Comparison of ENCODE assay signal across 28 cellular contexts in the genomic region with DNA sequence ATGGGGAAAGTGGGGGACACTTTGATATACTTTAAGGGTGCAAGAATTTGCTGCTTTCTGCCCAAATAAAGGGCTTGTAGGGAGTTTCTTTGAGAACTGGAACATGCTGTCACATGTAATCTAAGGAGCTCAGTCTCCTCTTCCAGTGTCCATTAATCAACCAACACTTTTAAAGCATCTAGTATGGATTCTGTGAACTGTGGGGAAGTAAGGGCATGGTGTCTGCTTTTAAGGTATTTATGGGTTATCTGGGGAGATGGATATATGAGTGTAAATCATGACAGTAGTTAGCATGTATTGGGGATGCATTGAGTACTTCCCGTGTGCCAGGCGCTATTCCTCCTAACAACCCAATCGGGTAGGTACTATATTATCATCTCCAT.
DNase-seq lines count a peak whose midpoint lies in the region; ATAC-seq, FAIRE-seq and TF ChIP-seq lines count a peak whose summit lies in the region.
"Had no signal": no experiment of that assay in that cellular context is flagged by ENCODE, and none has a peak within 500 bp of the region (broad histone marks: within the 10 kb centered on the region; RNA-seq: fewer than 3 reads in every experiment).

No MANE protein-coding gene starts in this region.

- no peak for FAIRE-seq in K562 (lab: Jason Lieb, UNC)
- FAIRE-seq: H54 had no signal

- peak overlapping the region; percentile 78; the same call in 1 of the 2 replicates for H3K14ac ChIP-seq in H9 (ENCODE audit: insufficient read depth, low read length)

- no peak overlapping the region for H3K18ac ChIP-seq in H9 (ENCODE audit: insufficient read length, low read depth, low read length)

- no peaks in the 10 kb centered on the region for H3K27me3 Mint-ChIP-seq in H9 (ENCODE audit: low read depth)
- H3K27me3 Mint-ChIP-seq: activated CD8-positive, alpha-beta memory T cell treated with anti-CD3 and anti-CD28 coated beads, Interleukin-2, amount 10 ng/mL, durations not matched to agents 7 days and 5 days; activated T-helper 17 cell treated with anti-CD3 and anti-CD28 coated beads, Interleukin-2, amount 50 U/mL, for 72 hours; CD8-positive, alpha-beta memory T cell had no signal

- no peak overlapping the region for H3K4ac ChIP-seq in H9 (ENCODE audit: low read depth, low read length)

- H2BK15ac ChIP-seq in H9 (ENCODE audit: low read depth, low read length): no peak overlapping the region

- no peak overlapping the region for H2AFZ ChIP-seq in H9 (ENCODE audit: low read length)
- H2AFZ ChIP-seq in K562 (ENCODE audit: low read depth, low read length): peak overlapping the region; percentile 62; the same call in 1 of the 2 replicates
- peak overlapping the region; percentile 45 for H2AFZ ChIP-seq in parathyroid adenoma

- peaks cover 42 to 44% of the 10 kb centered on the region in 2 experiments for H3K4me1 Mint-ChIP-seq in H9
- H3K4me1 Mint-ChIP-seq: activated T-helper 17 cell treated with anti-CD3 and anti-CD28 coated beads, Interleukin-2, amount 50 U/mL, for 72 hours; CD8-positive, alpha-beta memory T cell; stimulated activated naive CD8-positive, alpha-beta T cell treated with anti-CD3 and anti-CD28 coated beads, Interleukin-15, amount 100 ng/mL, for 72 hours had no signal

- H3K27ac Mint-ChIP-seq in H9: peak overlapping the region in 2 of 3 experiments; percentile 97 to 98; a peak in 6 of 7 replicates
- H3K27ac Mint-ChIP-seq: activated CD8-positive, alpha-beta memory T cell treated with anti-CD3 and anti-CD28 coated beads, Interleukin-2, amount 10 ng/mL, durations not matched to agents 7 days and 5 days; activated T-helper 17 cell treated with anti-CD3 and anti-CD28 coated beads, Interleukin-2, amount 50 U/mL, for 72 hours; CD8-positive, alpha-beta memory T cell; stimulated activated naive CD8-positive, alpha-beta T cell treated with anti-CD3 and anti-CD28 coated beads, Interleukin-15, amount 100 ng/mL, for 72 hours had no signal

- peaks cover 2 to 8% (median 7%) of the 10 kb centered on the region in 3 experiments; a peak in 4 of 7 replicates for H3K36me3 Mint-ChIP-seq in H9 (ENCODE audit: insufficient read depth in 1 of 3, low read depth in 3 of 3)
- H3K36me3 Mint-ChIP-seq: CD8-positive, alpha-beta memory T cell had no signal

- intact Hi-C loops in K562 (cut with micrococcal nuclease) (no loop called here), sciatic nerve (cut with DNase I) (no loop called here)

- no peaks in the 10 kb centered on the region for H3K79me1 ChIP-seq in H9 (ENCODE audit: insufficient read depth, low read depth, low read length, poor library complexity, severe bottlenecking)

- H2BK20ac ChIP-seq in H9 (ENCODE audit: low read depth, low read length, poor library complexity, severe bottlenecking): no peak overlapping the region

- no peaks in the 10 kb centered on the region for H3K9me3 ChIP-seq in H9 (ENCODE audit: control insufficient read depth, low read depth, low read length)
- H3K9me3 ChIP-seq in K562 (replicated peaks; ENCODE audit: control insufficient read depth, insufficient read depth, low read depth, low read length): no peaks in the 10 kb centered on the region
- H3K9me3 ChIP-seq in iPS-20b (ENCODE audit: insufficient read depth, low read depth, low read length): no peaks in the 10 kb centered on the region
- no peaks in the 10 kb centered on the region for H3K9me3 ChIP-seq in parathyroid adenoma (ENCODE audit: control insufficient read depth, low read length)
- 0 out of 2 replicates have a peak, but pooled peaks cover 9% of the 10 kb centered on the region for H3K9me3 ChIP-seq in SJCRH30 (replicated peaks)
- H3K9me3 ChIP-seq: Peyer's patch, right lobe of liver, vagina had no signal

- H3K23ac ChIP-seq in H9 (ENCODE audit: insufficient read length, low read depth, low read length): no peak overlapping the region

- H3K27me3 ChIP-seq in H9 (ENCODE audit: insufficient read depth, low read length) (no peaks in the 10 kb centered on the region), K562 (ENCODE audit: control insufficient read depth in 2 of 2, insufficient read depth in 2 of 2, low read length in 2 of 2) (peaks cover 0 to 14% of the 10 kb centered on the region in 2 experiments; a peak in 2 of 5 replicates), iPS-20b (ENCODE audit: insufficient read depth, low read length) (no peaks in the 10 kb centered on the region), parathyroid adenoma (ENCODE audit: control insufficient read depth, insufficient read depth, low read length) (peaks cover 3% of the 10 kb centered on the region), SJCRH30 (no peaks in the 10 kb centered on the region)
- H3K27me3 ChIP-seq: dorsolateral prefrontal cortex, esophagus muscularis mucosa, Peyer's patch, right lobe of liver, vagina had no signal

- H2BK12ac ChIP-seq in H9 (ENCODE audit: insufficient read length, low read depth, low read length): no peak overlapping the region

- H3K56ac ChIP-seq in H9 (ENCODE audit: insufficient read length, low read depth, low read length): no peak overlapping the region

- no peak overlapping the region for H4K8ac ChIP-seq in H9 (replicated peaks; ENCODE audit: insufficient read length, low read depth, low read length)

- TF ChIP-seq RAD21 in K562 (CRISPR knock-in tag; conservative IDR thresholded peaks at IDR 0.05 in 1 of 2, IDR thresholded peaks at IDR 0.05 in 1 of 2): no peak

- WGBS in H9 (ENCODE audit: extremely low coverage, insufficient read length, low lambda C conversion rate): no CpG with 5 or more reads among the region's 3 CpGs
- 27% methylated on average over 3 of the region's 3 CpGs for WGBS in K562 (ENCODE audit: insufficient coverage, low coverage, missing lambda C conversion rate)

- no peaks in the 10 kb centered on the region for H4K20me1 ChIP-seq in H9 (ENCODE audit: control insufficient read depth, insufficient read depth, insufficient read length)
- no peaks in the 10 kb centered on the region for H4K20me1 ChIP-seq in K562 (replicated peaks; ENCODE audit: control insufficient read depth, insufficient read depth, low read length)

- H3K9ac ChIP-seq in H9 (ENCODE audit: extremely low read depth, insufficient read length, low read length): no peak overlapping the region
- H3K9ac ChIP-seq in K562 (ENCODE audit: insufficient read depth in 1 of 2, low read depth in 2 of 2, low read length in 2 of 2): no peak overlapping the region
- peak overlapping the region; percentile 64; the same call in 1 of the 2 replicates for H3K9ac ChIP-seq in iPS-20b (ENCODE audit: low read depth, low read length)
- no peak overlapping the region for H3K9ac ChIP-seq in parathyroid adenoma

- no peak overlapping the region for H3K4me3 ChIP-seq in K562
- H3K4me3 ChIP-seq in iPS-20b (ENCODE audit: low read length): peak overlapping the region; percentile 45; the same call in 1 of the 2 replicates
- no peak overlapping the region for H3K4me3 ChIP-seq in parathyroid adenoma (ENCODE audit: low read depth, low read length)
- H3K4me3 ChIP-seq in SJCRH30: no peak overlapping the region
- H3K4me3 ChIP-seq: dorsolateral prefrontal cortex, esophagus muscularis mucosa, right lobe of liver, SK-N-MC, vagina had no signal

- CTCF ChIA-PET in K562 (lab: Yijun Ruan, JAX; ENCODE audit: low intra/inter-chr PET ratio): no interaction called here

- no peak for DNase-seq in H9
- no peak for DNase-seq in K562 (ENCODE audit: extremely low read depth in 1 of 4, low spot score in 3 of 4)
- DNase-seq in nucleus accumbens (lab: John Stamatoyannopoulos, UW): no peak
- no peak for DNase-seq in sciatic nerve (ENCODE audit: low spot score)
- DNase-seq in SJCRH30: no peak
- DNase-seq: activated CD4-positive, alpha-beta T cell treated with anti-CD3 and anti-CD28 coated beads for 1 hour; activated CD8-positive, alpha-beta memory T cell treated with anti-CD3 and anti-CD28 coated beads, Interleukin-2, amount 10 ng/mL, durations not matched to agents 7 days and 5 days; CD8-positive, alpha-beta memory T cell; dorsolateral prefrontal cortex; EL; KBM-7; midbrain; NCI-H748 treated with DMSO at 0.1 percent for 48 hours; occipital lobe; right lobe of liver; stimulated activated CD4-positive, alpha-beta T cell treated with anti-CD3 and anti-CD28 coated beads, Interleukin-2, amount 100 ng/mL, for 24 hours; stimulated activated naive CD8-positive, alpha-beta T cell treated with anti-CD3 and anti-CD28 coated beads, Interleukin-15, amount 100 ng/mL, for 72 hours; T-helper 9 cell had no signal

- no TSS peak for BruUV-seq in K562 (replicated peaks; lab: Mats Ljungman, UMichigan)

- no peak overlapping the region for H2BK120ac ChIP-seq in H9 (ENCODE audit: low read depth, low read length, poor library complexity, severe bottlenecking)

- in situ Hi-C loops in K562 (cut with MboI): no loop called here

- H3K4me2 ChIP-seq in H9 (ENCODE audit: insufficient read depth, insufficient read length, low read length) (no peak overlapping the region), K562 (ENCODE audit: insufficient read depth, low read length) (no peak overlapping the region; the same call in 1 of the 2 replicates), parathyroid adenoma (ENCODE audit: low read length) (peak overlapping the region; percentile 25)

- H3K27ac ChIP-seq in H9 (ENCODE audit: insufficient read length, low read depth, low read length) (peak overlapping the region; percentile 74), K562 (ENCODE audit: extremely low read depth, low read depth, low read length) (no peak overlapping the region), iPS-20b (ENCODE audit: low read length) (peak overlapping the region; percentile 86), parathyroid adenoma (no peak overlapping the region), SJCRH30 (no peak overlapping the region)
- H3K27ac ChIP-seq: dorsolateral prefrontal cortex, esophagus muscularis mucosa, HL-60, right lobe of liver, SK-N-MC, vagina had no signal

- no peak overlapping the region for H2AK5ac ChIP-seq in H9 (ENCODE audit: insufficient read length, low read length)

- no peak for TF ChIP-seq EP300 in K562 (IDR thresholded peaks at IDR 0.05; ENCODE audit: low read length)

- no peak overlapping the region for H4K5ac ChIP-seq in H9 (ENCODE audit: insufficient read length, low read depth, low read length)

- H3K4me1 ChIP-seq in H9 (ENCODE audit: insufficient read depth, low read length) (peaks cover 10% of the 10 kb centered on the region; the same call in 1 of the 2 replicates), K562 (replicated peaks in 1 of 2; ENCODE audit: control insufficient read depth in 2 of 2, insufficient read depth in 2 of 2, low read length in 2 of 2) (peaks cover 7 to 9% of the 10 kb centered on the region in 2 experiments; a peak in 3 of 5 replicates), iPS-20b (ENCODE audit: insufficient read depth, low read length) (peaks cover 27% of the 10 kb centered on the region), parathyroid adenoma (no peaks in the 10 kb centered on the region), SJCRH30 (0 out of 2 replicates have a peak, but pooled peaks cover 3% of the 10 kb centered on the region)

- H3K36me3 ChIP-seq in K562 (ENCODE audit: control insufficient read depth, insufficient read depth, low read length) (no peaks in the 10 kb centered on the region), iPS-20b (ENCODE audit: insufficient read depth, low read depth, low read length) (no peaks in the 10 kb centered on the region), parathyroid adenoma (ENCODE audit: control insufficient read depth, insufficient read depth, low read length) (no peaks in the 10 kb centered on the region), SJCRH30 (no peaks in the 10 kb centered on the region)
- H3K36me3 ChIP-seq: esophagus muscularis mucosa, Peyer's patch, right lobe of liver, vagina had no signal

- POLR2A ChIA-PET in K562 (lab: Yijun Ruan, JAX): no interaction called here

- no peak for TF ChIP-seq POLR2A in K562 (conservative IDR thresholded peaks at IDR 0.05)

- ATAC-seq in K562: no peak
- no peak for ATAC-seq in GM18867 (IDR thresholded peaks at IDR 0.05; ENCODE audit: unreplicated experiment)
- no peak for ATAC-seq in sciatic nerve
- ATAC-seq: activated CD8-positive, alpha-beta memory T cell treated with anti-CD3 and anti-CD28 coated beads, Interleukin-2, amount 10 ng/mL, durations not matched to agents 7 days and 5 days; activated T-helper 17 cell treated with anti-CD3 and anti-CD28 coated beads, Interleukin-2, amount 50 U/mL, for 72 hours; right lobe of liver; stimulated activated naive CD8-positive, alpha-beta T cell treated with anti-CD3 and anti-CD28 coated beads, Interleukin-15, amount 100 ng/mL, for 72 hours had no signal

- H3K23me2 ChIP-seq in H9 (ENCODE audit: insufficient read length, low read depth, low read length, poor library complexity, severe bottlenecking): no peaks in the 10 kb centered on the region

- H3K9me3 Mint-ChIP-seq in H9: peaks cover 5 to 7% of the 10 kb centered on the region in 2 experiments; a peak in 3 of 5 replicates

- peak overlapping the region; percentile 54 to 65; a peak in 3 of 5 replicates for H3K4me3 Mint-ChIP-seq in H9
- H3K4me3 Mint-ChIP-seq: activated CD8-positive, alpha-beta memory T cell treated with anti-CD3 and anti-CD28 coated beads, Interleukin-2, amount 10 ng/mL, durations not matched to agents 7 days and 5 days; activated T-helper 17 cell treated with anti-CD3 and anti-CD28 coated beads, Interleukin-2, amount 50 U/mL, for 72 hours; CD8-positive, alpha-beta memory T cell; stimulated activated naive CD8-positive, alpha-beta T cell treated with anti-CD3 and anti-CD28 coated beads, Interleukin-15, amount 100 ng/mL, for 72 hours had no signal

- H3T11ph ChIP-seq in H9 (ENCODE audit: low read length): no peak overlapping the region

- H2BK5ac ChIP-seq in H9 (ENCODE audit: insufficient read length, low read length): no peak overlapping the region

- no peaks in the 10 kb centered on the region for H3K9me1 ChIP-seq in K562 (ENCODE audit: control insufficient read depth, insufficient read depth, low read length)

- H4K91ac ChIP-seq in H9 (ENCODE audit: insufficient read length, low read depth, low read length): no peak overlapping the region

- TF ChIP-seq CTCF in H9 (conservative IDR thresholded peaks at IDR 0.05) (no peak), K562 (IDR thresholded peaks at IDR 0.05 in 2 of 3, conservative IDR thresholded peaks at IDR 0.05 in 1 of 3; ENCODE audit: insufficient read depth in 2 of 3, low read depth in 1 of 3, low read length in 3 of 3) (no peak), parathyroid adenoma (IDR thresholded peaks at IDR 0.05) (no peak)

- H3K79me2 ChIP-seq in H9 (ENCODE audit: insufficient read depth, low read length) (no peaks in the 10 kb centered on the region), K562 (ENCODE audit: control insufficient read depth, insufficient read depth, low read length) (no peaks in the 10 kb centered on the region), parathyroid adenoma (no peaks in the 10 kb centered on the region)

Comparison
In these comparisons a context has a peak if more than half of its experiments do, and no peak if none do; other contexts are left out.
1. H3K27ac ChIP-seq: peak in H9 (single experiment) and iPS-20b (single experiment); none in K562 (single experiment), parathyroid adenoma (single experiment) and SJCRH30 (single experiment).